8 cellular contexts compared by ENCODE assay signal in genomic region chr21:33379934-33380333, GRCh38. TPM values are rescaled to one million over a fixed set of nuclear protein-coding genes. Genes with fewer than 3 reads are reported as not detected.
DNase-seq lines count a peak whose midpoint lies in the region; ATAC-seq and TF ChIP-seq lines count a peak whose summit lies in the region.
"Not testable (repeated sequence)": the region's sequence is repeated elsewhere in the genome, so short reads cannot be mapped to it uniquely, and the experiment has no call there.

No MANE protein-coding gene starts in this region.

- CTCF ChIA-PET in CD4-positive, alpha-beta T cell (lab: Charles Lee) = interaction anchor here (0.6 to 3.3 kb wide), 4 partner anchors 18 to 609 kb away, joined by 3 to 19 read pairs (median 4); partner anchors contain the start of gene PAXBP1

- intact Hi-C loops in CD4-positive, alpha-beta T cell (cut with DNase I, micrococcal nuclease) = loop anchor here (1.0 to 5.0 kb wide), 4 partner anchors 18 to 438 kb away; no protein-coding TSS in a partner anchor
- intact Hi-C loops in activated T-helper 1 cell treated with anti-CD3 and anti-CD28 coated beads, Interleukin-12 subunit alpha, Interleukin-12 subunit beta, Interleukin-2, Interleukin-4 antibody, amounts not matched to agents 30 ng/mL and 10 ng/mL and 1 ng/mL, durations not matched to agents 14 hours and 24 hours and 36 hours (cut with micrococcal nuclease) = loop anchor here (1.0 to 5.0 kb wide), 4 partner anchors 151 to 888 kb away; partner anchors contain the start of genes CFAP298, CRYZL1, IFNAR2 and ITSN1
- intact Hi-C loops in dendritic cell treated with granulocyte-macrophage colony-stimulating factor and Interleukin-4, amounts not matched to agents 40 ng/mL and 50 ng/mL, for 4 days (cut with micrococcal nuclease) = loop anchor here (10.0 kb wide), 1 partner anchor 175 kb away; no protein-coding TSS in a partner anchor

- H3K27ac ChIP-seq in CD4-positive, alpha-beta T cell (ENCODE audit: low read depth, low read length) = peak overlapping the region; percentile 22
- H3K27ac ChIP-seq in tibial nerve = peak overlapping the region; percentile 73 to 93 (median 81)

- not testable (repeated sequence) for H3K36me3 ChIP-seq in tibial nerve

- DNase-seq in CD4-positive, alpha-beta T cell; activated T-helper 1 cell treated with anti-CD3 and anti-CD28 coated beads, Interleukin-12 subunit alpha, Interleukin-12 subunit beta, Interleukin-2, Interleukin-4 antibody, amounts not matched to agents 30 ng/mL and 10 ng/mL and 1 ng/mL, durations not matched to agents 14 hours and 24 hours and 36 hours (ENCODE audit: low spot score); omental fat pad (ENCODE audit: low spot score); tibial nerve (ENCODE audit: low spot score in 2 of 2): not testable (repeated sequence)
- peak; percentile 70 for DNase-seq in LoVo (ENCODE audit: low spot score)
- peak; percentile 94 for DNase-seq in SIG-M5 treated with dmso at 0.1 percent for 504 hours (lab: John Stamatoyannopoulos, UW; ENCODE audit: unreplicated experiment)
- DNase-seq in iris pigment epithelial cell (ENCODE audit: low read depth) = peak; percentile 91

- TF ChIP-seq EP300 in tibial nerve (IDR thresholded peaks at IDR 0.05) = peak in 1 of 2 donors; percentile 54

- H3K9me3 ChIP-seq in CD4-positive, alpha-beta T cell (ENCODE audit: control insufficient read depth, low read length); tibial nerve: not testable (repeated sequence)

- ATAC-seq in CD4-positive, alpha-beta T cell (ENCODE audit: poor library complexity) = not testable (repeated sequence)
- ATAC-seq in omental fat pad (ENCODE audit: low FRiP score) = peak; percentile 55

- H3K4me3 ChIP-seq in tibial nerve = not testable (repeated sequence)

- not testable (repeated sequence) for H3K27me3 ChIP-seq in CD4-positive, alpha-beta T cell (ENCODE audit: control insufficient read depth, insufficient read depth, low read length); tibial nerve

- peak overlapping the region; percentile 81 for H3K4me3 Mint-ChIP-seq in CD4-positive, alpha-beta T cell
- not testable (repeated sequence) for H3K4me3 Mint-ChIP-seq in activated T-helper 1 cell treated with anti-CD3 and anti-CD28 coated beads, Interleukin-12 subunit alpha, Interleukin-12 subunit beta, Interleukin-2, Interleukin-4 antibody, amounts not matched to agents 30 ng/mL and 10 ng/mL and 1 ng/mL, durations not matched to agents 14 hours and 24 hours and 36 hours
- peak overlapping the region; percentile 34 for H3K4me3 Mint-ChIP-seq in dendritic cell treated with granulocyte-macrophage colony-stimulating factor and Interleukin-4, amounts not matched to agents 40 ng/mL and 50 ng/mL, for 4 days

- not testable (repeated sequence) for TF ChIP-seq POLR2A in tibial nerve (IDR thresholded peaks at IDR 0.05)

- not testable (repeated sequence) for H3K27me3 Mint-ChIP-seq in CD4-positive, alpha-beta T cell; dendritic cell treated with granulocyte-macrophage colony-stimulating factor and Interleukin-4, amounts not matched to agents 40 ng/mL and 50 ng/mL, for 4 days
- peaks cover 36% of the 10 kb centered on the region for H3K27me3 Mint-ChIP-seq in activated T-helper 1 cell treated with anti-CD3 and anti-CD28 coated beads, Interleukin-12 subunit alpha, Interleukin-12 subunit beta, Interleukin-2, Interleukin-4 antibody, amounts not matched to agents 30 ng/mL and 10 ng/mL and 1 ng/mL, durations not matched to agents 14 hours and 24 hours and 36 hours (ENCODE audit: insufficient read depth)

- POLR2A ChIA-PET in CD4-positive, alpha-beta T cell (lab: Charles Lee) = interaction anchor here (4.1 kb wide), 1 partner anchor 18 kb away, joined by 25 read pairs; no protein-coding TSS in a partner anchor

- not testable (repeated sequence) for H3K36me3 Mint-ChIP-seq in CD4-positive, alpha-beta T cell (ENCODE audit: low read depth); activated T-helper 1 cell treated with anti-CD3 and anti-CD28 coated beads, Interleukin-12 subunit alpha, Interleukin-12 subunit beta, Interleukin-2, Interleukin-4 antibody, amounts not matched to agents 30 ng/mL and 10 ng/mL and 1 ng/mL, durations not matched to agents 14 hours and 24 hours and 36 hours (ENCODE audit: low read depth); dendritic cell treated with granulocyte-macrophage colony-stimulating factor and Interleukin-4, amounts not matched to agents 40 ng/mL and 50 ng/mL, for 4 days (ENCODE audit: low read depth)

- peaks cover 0 to 83% (median 55%) of the 10 kb centered on the region in 4 donors for H3K4me1 ChIP-seq in tibial nerve

- peak overlapping the region; percentile 95 for H3K27ac Mint-ChIP-seq in CD4-positive, alpha-beta T cell
- H3K27ac Mint-ChIP-seq in activated T-helper 1 cell treated with anti-CD3 and anti-CD28 coated beads, Interleukin-12 subunit alpha, Interleukin-12 subunit beta, Interleukin-2, Interleukin-4 antibody, amounts not matched to agents 30 ng/mL and 10 ng/mL and 1 ng/mL, durations not matched to agents 14 hours and 24 hours and 36 hours = peak overlapping the region; percentile 84
- H3K27ac Mint-ChIP-seq in dendritic cell treated with granulocyte-macrophage colony-stimulating factor and Interleukin-4, amounts not matched to agents 40 ng/mL and 50 ng/mL, for 4 days = peak overlapping the region; percentile 95

- not testable (repeated sequence) for H3K9me3 Mint-ChIP-seq in CD4-positive, alpha-beta T cell; activated T-helper 1 cell treated with anti-CD3 and anti-CD28 coated beads, Interleukin-12 subunit alpha, Interleukin-12 subunit beta, Interleukin-2, Interleukin-4 antibody, amounts not matched to agents 30 ng/mL and 10 ng/mL and 1 ng/mL, durations not matched to agents 14 hours and 24 hours and 36 hours; dendritic cell treated with granulocyte-macrophage colony-stimulating factor and Interleukin-4, amounts not matched to agents 40 ng/mL and 50 ng/mL, for 4 days

- H3K4me1 Mint-ChIP-seq in CD4-positive, alpha-beta T cell (ENCODE audit: low read depth) = peaks cover 54% of the 10 kb centered on the region
- H3K4me1 Mint-ChIP-seq in activated T-helper 1 cell treated with anti-CD3 and anti-CD28 coated beads, Interleukin-12 subunit alpha, Interleukin-12 subunit beta, Interleukin-2, Interleukin-4 antibody, amounts not matched to agents 30 ng/mL and 10 ng/mL and 1 ng/mL, durations not matched to agents 14 hours and 24 hours and 36 hours (ENCODE audit: low read depth) = peaks cover 54% of the 10 kb centered on the region
- H3K4me1 Mint-ChIP-seq in dendritic cell treated with granulocyte-macrophage colony-stimulating factor and Interleukin-4, amounts not matched to agents 40 ng/mL and 50 ng/mL, for 4 days (ENCODE audit: low read depth) = peaks cover 75% of the 10 kb centered on the region

- TF ChIP-seq CTCF in CD4-positive, alpha-beta T cell (IDR thresholded peaks at IDR 0.05); omental fat pad (IDR thresholded peaks at IDR 0.05); tibial nerve (IDR thresholded peaks at IDR 0.05): not testable (repeated sequence)

- WGBS in tibial nerve, 2 donors = 44 to 59% methylated on average over 1 of the region's 1 CpG

RNA-seq across cellular contexts. Expression of gene IFNGR2, which starts 23.3 kb away (rescaled TPM):
- 10 to 100 TPM; 14.6 to 17.7 TPM for total RNA-seq in CD4-positive, alpha-beta T cell
- total RNA-seq in activated T-helper 1 cell treated with anti-CD3 and anti-CD28 coated beads, Interleukin-12 subunit alpha, Interleukin-12 subunit beta, Interleukin-2, Interleukin-4 antibody, amounts not matched to agents 30 ng/mL and 10 ng/mL and 1 ng/mL, durations not matched to agents 14 hours and 24 hours and 36 hours = 3.4 and 3.7 TPM in 2 replicates
- total RNA-seq in omental fat pad (100 to 1,000 TPM in 1 of 4 donors, 10 to 100 TPM in 3; 69.5 to 121 (median 82.4) TPM), tibial nerve (100 to 1,000 TPM; 110 to 153 (median 129) TPM)

RNA-seq across cellular contexts. Expression of gene IFNAR1, which starts 55.2 kb away (rescaled TPM):
- total RNA-seq in CD4-positive, alpha-beta T cell = 10 to 100 TPM; 20.4 to 26.8 TPM
- total RNA-seq in activated T-helper 1 cell treated with anti-CD3 and anti-CD28 coated beads, Interleukin-12 subunit alpha, Interleukin-12 subunit beta, Interleukin-2, Interleukin-4 antibody, amounts not matched to agents 30 ng/mL and 10 ng/mL and 1 ng/mL, durations not matched to agents 14 hours and 24 hours and 36 hours = 20.4 and 20.7 TPM in 2 replicates
- total RNA-seq in omental fat pad (10 to 100 TPM; 36.2 to 53.3 (median 42.4) TPM), tibial nerve (10 to 100 TPM; 29.4 to 35.8 (median 31.4) TPM)
